26 cellular contexts compared by ENCODE assay signal in the genomic region with DNA sequence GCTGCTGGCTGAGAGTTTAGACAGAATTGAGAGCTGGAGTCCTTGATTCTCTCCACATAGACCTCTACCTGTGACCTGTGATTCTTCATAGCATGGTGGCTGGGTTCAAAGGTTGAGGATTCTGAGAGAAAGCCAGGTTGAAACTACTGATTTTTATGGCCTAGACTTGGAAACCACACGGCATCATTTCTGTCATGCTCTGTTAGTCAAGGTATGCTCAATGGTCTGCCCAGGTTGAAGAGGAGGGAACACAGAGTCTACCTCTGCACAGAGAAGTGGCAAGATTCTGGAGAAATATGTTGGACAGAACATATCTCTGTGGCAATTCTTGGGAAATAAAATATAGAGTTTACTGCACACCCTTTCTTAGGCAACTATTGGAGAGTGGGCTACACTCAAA. TPM values are rescaled to one million over a fixed set of nuclear protein-coding genes. Genes with fewer than 3 reads are reported as not detected.
"Had no signal": no experiment of that assay in that cellular context is flagged by ENCODE, and none has a peak within 500 bp of the region (broad histone marks: within the 10 kb centered on the region; RNA-seq: fewer than 3 reads in every experiment).

No MANE protein-coding gene starts in this region.

- H3K27ac Mint-ChIP-seq: T-cell had no signal

- H3K27ac ChIP-seq: RWPE1 had no signal

- H3K36me3 Mint-ChIP-seq: T-cell had no signal

- H3K9me3 Mint-ChIP-seq: T-cell had no signal

- H3K36me3 ChIP-seq: MG63 had no signal

- DNase-seq: IMR-90; Karpas-422; KG1; MG63; NCI-H1092; NCI-H1417 treated with DMSO at 0.1 percent for 48 hours; NCI-H146; NCI-H1694 treated with DMSO at 0.1 percent for 48 hours; NCI-H1930; NCI-H2081; NCI-H2227 treated with DMSO at 0.1 percent for 48 hours; NCI-H524; NCI-H526 treated with DMSO at 0.1 percent for 48 hours; NCI-H774; NK-92 treated with Interleukin-12 subunit alpha and Interleukin-12 subunit beta, amount 100 ng/mL, for 24 hours; PC-3; SHP77; SK-N-SH; SW 1271; T-cell had no signal

- H3K4me1 Mint-ChIP-seq: T-cell had no signal

- H3K4me3 ChIP-seq: MG63 had no signal

- H3K9me3 ChIP-seq: MG63, SK-N-SH had no signal

- H3K4me3 Mint-ChIP-seq: T-cell had no signal

- H3K27me3 ChIP-seq: MG63 had no signal

RNA-seq across cellular contexts. Expression of gene CXorf66, which starts 57.2 kb away (rescaled TPM):
- total RNA-seq: HepG2, HT1080, IMR-90, NCI-H460, OCI-LY7, PC-3, SK-MEL-5, T-cell had no signal
